8 cellular contexts compared by ENCODE assay signal in the genomic region with DNA sequence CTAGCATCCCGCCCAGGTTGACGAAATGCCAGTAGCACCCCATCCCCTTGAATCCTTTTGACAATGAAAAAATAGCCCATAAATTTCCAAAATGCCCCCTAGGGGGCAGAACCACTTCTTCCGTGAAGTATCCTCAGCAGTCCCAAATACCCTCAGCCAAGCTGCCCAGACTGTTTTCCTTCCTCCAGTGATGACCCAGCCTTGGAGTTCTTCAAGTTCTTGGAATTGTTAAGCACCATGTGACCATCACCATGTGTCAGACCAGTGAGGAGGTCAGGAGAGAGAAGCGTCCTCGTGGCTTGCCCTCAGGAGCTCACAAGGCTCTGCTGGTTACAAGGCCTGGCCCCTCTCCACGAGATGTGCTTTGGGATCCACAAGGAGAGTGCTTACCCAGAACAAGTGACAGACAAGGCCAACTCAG. TPM values are rescaled to one million over a fixed set of nuclear protein-coding genes. Genes with fewer than 3 reads are reported as not detected.
DNase-seq lines count a peak whose midpoint lies in the region; ATAC-seq and TF ChIP-seq lines count a peak whose summit lies in the region.

No MANE protein-coding gene starts in this region.

- BruUV-seq in PC-3 (replicated peaks; lab: Mats Ljungman, UMichigan): no TSS peak

- no peaks in the 10 kb centered on the region for H3K27me3 ChIP-seq in CD8-positive, alpha-beta memory T cell (ENCODE audit: insufficient read depth, low read length, poor library complexity, severe bottlenecking)
- no peaks in the 10 kb centered on the region for H3K27me3 ChIP-seq in GM23338 (ENCODE audit: insufficient read depth)
- no peaks in the 10 kb centered on the region for H3K27me3 ChIP-seq in PC-3 (ENCODE audit: low read length)
- H3K27me3 ChIP-seq in skeletal muscle satellite cell (ENCODE audit: control insufficient read depth, insufficient read depth, low read length): no peaks in the 10 kb centered on the region

- peaks cover 21% of the 10 kb centered on the region for H3K4me1 ChIP-seq in CD8-positive, alpha-beta memory T cell (ENCODE audit: insufficient read depth, low read length)
- H3K4me1 ChIP-seq in GM23338 (ENCODE audit: insufficient read depth) (peaks cover 6% of the 10 kb centered on the region), PC-3 (ENCODE audit: insufficient read depth, low read length) (peaks cover 7% of the 10 kb centered on the region), skeletal muscle satellite cell (ENCODE audit: control insufficient read depth, insufficient read depth, low read length) (peaks cover 12% of the 10 kb centered on the region)

- POLR2A ChIA-PET in CD8-positive, alpha-beta memory T cell (lab: Charles Lee): interaction anchor here (0.7 to 1.4 kb wide), 5 partner anchors 11 to 58 kb away, joined by 3 to 5 read pairs (median 4); a partner anchor contains a TSS
- POLR2A ChIA-PET in PC-3 (lab: Charles Lee; ENCODE audit: unreplicated experiment): no interaction called here

- H3K27ac ChIP-seq in CD8-positive, alpha-beta memory T cell (ENCODE audit: low read depth, low read length): no peak overlapping the region
- H3K27ac ChIP-seq in GM23338 (ENCODE audit: low read depth): peak overlapping the region; percentile 65; the same call in 1 of the 2 replicates
- H3K27ac ChIP-seq in PC-3 (ENCODE audit: low read length): no peak overlapping the region

- peak overlapping the region in 1 of 7 donors; percentile 65 for H3K4me3 Mint-ChIP-seq in CD8-positive, alpha-beta memory T cell
- H3K4me3 Mint-ChIP-seq in GM23338 (no peak overlapping the region), brain (peak overlapping the region in 2 of 5 experiments; percentile 31 to 66), immature natural killer cell (no peak overlapping the region)

- no peak overlapping the region for H2AFZ ChIP-seq in GM23338
- H2AFZ ChIP-seq in PC-3 (ENCODE audit: low read length): no peak overlapping the region

- no peaks in the 10 kb centered on the region for H3K9me2 ChIP-seq in GM23338 (ENCODE audit: insufficient read depth)
- H3K9me2 ChIP-seq in PC-3 (replicated peaks; ENCODE audit: low read length): no peaks in the 10 kb centered on the region

- CTCF ChIA-PET in CD8-positive, alpha-beta memory T cell (lab: Charles Lee): interaction anchor here (0.8 to 8.6 kb wide), 17 partner anchors 9 to 123 kb away, joined by 3 to 110 read pairs (median 7); a partner anchor contains a TSS
- CTCF ChIA-PET in PC-3 (lab: Charles Lee): no interaction called here

- no peaks in the 10 kb centered on the region for H3K9me3 Mint-ChIP-seq in CD8-positive, alpha-beta memory T cell
- no peaks in the 10 kb centered on the region for H3K9me3 Mint-ChIP-seq in GM23338
- no peaks in the 10 kb centered on the region for H3K9me3 Mint-ChIP-seq in brain
- H3K9me3 Mint-ChIP-seq in immature natural killer cell: no peaks in the 10 kb centered on the region

- H3K36me3 ChIP-seq in CD8-positive, alpha-beta memory T cell (ENCODE audit: insufficient read depth, low read length): peaks cover 13% of the 10 kb centered on the region
- no peaks in the 10 kb centered on the region for H3K36me3 ChIP-seq in GM23338 (ENCODE audit: insufficient read depth)
- peaks cover 11% of the 10 kb centered on the region; the same call in 1 of the 2 replicates for H3K36me3 ChIP-seq in PC-3 (ENCODE audit: low read depth, low read length)
- H3K36me3 ChIP-seq in skeletal muscle satellite cell (ENCODE audit: insufficient read depth, low read length): peaks cover 27% of the 10 kb centered on the region

- no peaks in the 10 kb centered on the region for H4K20me1 ChIP-seq in GM23338 (replicated peaks; ENCODE audit: insufficient read depth)
- no peaks in the 10 kb centered on the region for H4K20me1 ChIP-seq in PC-3 (ENCODE audit: low read length)

- peak overlapping the region in 6 of 8 donors; percentile 43 to 84 (median 72) for H3K27ac Mint-ChIP-seq in CD8-positive, alpha-beta memory T cell
- peak overlapping the region; percentile 24; the same call in 1 of the 2 replicates for H3K27ac Mint-ChIP-seq in GM23338
- H3K27ac Mint-ChIP-seq in brain: peak overlapping the region; percentile 35 to 92 (median 84)
- H3K27ac Mint-ChIP-seq in immature natural killer cell: peak overlapping the region; percentile 35 to 80 (median 68)

- H3F3A ChIP-seq in GM23338 (replicated peaks; ENCODE audit: low read depth) (peaks cover 8% of the 10 kb centered on the region), PC-3 (ENCODE audit: low read length, unreplicated experiment) (no peaks in the 10 kb centered on the region)

- peak; percentile 71 for ATAC-seq in GM23338
- ATAC-seq in PC-3: peak; percentile 61
- no peak for ATAC-seq in GM21447 (IDR thresholded peaks at IDR 0.05; ENCODE audit: unreplicated experiment)

- H3K4me2 ChIP-seq in GM23338: no peak overlapping the region
- no peak overlapping the region for H3K4me2 ChIP-seq in PC-3 (ENCODE audit: low read length)
- H3K4me2 ChIP-seq in skeletal muscle satellite cell (ENCODE audit: low read length): no peak overlapping the region

- H3K9me3 ChIP-seq in CD8-positive, alpha-beta memory T cell (ENCODE audit: low read length): no peaks in the 10 kb centered on the region
- H3K9me3 ChIP-seq in PC-3 (ENCODE audit: low read length) (no peaks in the 10 kb centered on the region), skeletal muscle satellite cell (replicated peaks; ENCODE audit: low read length) (no peaks in the 10 kb centered on the region)

- TF ChIP-seq CTCF in GM23338 (conservative IDR thresholded peaks at IDR 0.05; ENCODE audit: low read depth in 2 of 2) (peak; percentile 62 to 80), PC-3 (conservative IDR thresholded peaks at IDR 0.05; ENCODE audit: low read depth, low read length) (peak; percentile 82), brain (conservative IDR thresholded peaks at IDR 0.05) (peak; percentile 62 to 79)

- peaks cover 0 to 2% of the 10 kb centered on the region in 2 donors for H3K27me3 Mint-ChIP-seq in CD8-positive, alpha-beta memory T cell
- H3K27me3 Mint-ChIP-seq in GM23338 (ENCODE audit: insufficient read depth, low read depth, poor library complexity) (peaks cover 19% of the 10 kb centered on the region), brain (peaks cover 3% of the 10 kb centered on the region), immature natural killer cell (ENCODE audit: low read depth in 3 of 3) (peaks cover 0 to 4% (median 2%) of the 10 kb centered on the region in 3 donors)

- no peak overlapping the region for H3K9ac ChIP-seq in PC-3 (ENCODE audit: low read length)
- H3K9ac ChIP-seq in skeletal muscle satellite cell (ENCODE audit: low read depth, low read length): peak overlapping the region; percentile 31

- intact Hi-C loops in PC-3 (cut with micrococcal nuclease): loop anchor here (1.0 kb wide), 1 partner anchor 11 kb away; a partner anchor contains a TSS

- no peak overlapping the region for H3K4me3 ChIP-seq in CD8-positive, alpha-beta memory T cell (ENCODE audit: low read length)
- H3K4me3 ChIP-seq in GM23338 (no peak overlapping the region), PC-3 (ENCODE audit: low read length) (no peak overlapping the region), skeletal muscle satellite cell (ENCODE audit: low read length) (no peak overlapping the region)

- peak in 4 of 5 donors; percentile 12 to 50 (median 42) for DNase-seq in CD8-positive, alpha-beta memory T cell
- peak; percentile 88 for DNase-seq in GM23338 (ENCODE audit: low spot score)
- DNase-seq in PC-3: peak; percentile 75
- DNase-seq in immature natural killer cell: peak; percentile 37 to 52 (median 42)
- no peak for DNase-seq in NK-92 treated with Interleukin-12 subunit alpha and Interleukin-12 subunit beta, amount 100 ng/mL, for 24 hours (lab: John Stamatoyannopoulos, UW)

- H3K36me3 Mint-ChIP-seq in CD8-positive, alpha-beta memory T cell: peaks cover 0 to 50% (median 8%) of the 10 kb centered on the region in 3 donors
- H3K36me3 Mint-ChIP-seq in GM23338 (ENCODE audit: low read depth) (peaks cover 17% of the 10 kb centered on the region), brain (peaks cover 11% of the 10 kb centered on the region), immature natural killer cell (peaks cover 8 to 31% (median 8%) of the 10 kb centered on the region in 3 donors)

- H3K79me2 ChIP-seq in GM23338 (replicated peaks; ENCODE audit: insufficient read depth) (no peaks in the 10 kb centered on the region), PC-3 (ENCODE audit: low read length) (peaks cover 20% of the 10 kb centered on the region)

- H3K4me1 Mint-ChIP-seq in CD8-positive, alpha-beta memory T cell: peaks cover 30 to 54% (median 45%) of the 10 kb centered on the region in 3 donors
- H3K4me1 Mint-ChIP-seq in GM23338 (peaks cover 14% of the 10 kb centered on the region), brain (peaks cover 31% of the 10 kb centered on the region), immature natural killer cell (peaks cover 21 to 22% of the 10 kb centered on the region in 2 donors)

RNA-seq across cellular contexts. Expression of a gene that starts 1.4 kb away (rescaled TPM):
- total RNA-seq in CD8-positive, alpha-beta memory T cell: 1 to 10 TPM; 2.3 to 2.6 TPM
- polyA plus RNA-seq in CD8-positive, alpha-beta memory T cell: not detected
- total RNA-seq in GM23338 (2014; rRNA removed; shearing (Covaris generic)): 0.73 TPM in 1 of 2 replicates, not detected in the other
- polyA plus RNA-seq in GM23338 (2016; fragmentation: Nextera tagmentation; extraction: Ambion mirVana) (0.10 and 0.26 TPM in 2 replicates), brain (ENCODE audit: insufficient read depth, low read depth, low replicate concordance) (not detected), immature natural killer cell (under 1 TPM in 1 of 3 donors, not detected in 2; 0.29 TPM)
- 1.4 and 1.7 TPM in 2 replicates for total RNA-seq in PC-3 (2014; rRNA removed)
- 0.25 and 0.44 TPM in 2 replicates for total RNA-seq in skeletal muscle satellite cell (2012; rRNA removed)

RNA-seq across cellular contexts. Expression of a gene that starts 5.5 kb away (rescaled TPM):
- 10 to 100 TPM; 66.2 to 67.0 TPM for total RNA-seq in CD8-positive, alpha-beta memory T cell
- 74.3 TPM for polyA plus RNA-seq in CD8-positive, alpha-beta memory T cell
- 18.2 and 22.8 TPM in 2 replicates for total RNA-seq in GM23338 (2014; rRNA removed; shearing (Covaris generic))
- polyA plus RNA-seq in GM23338 (2016; fragmentation: Nextera tagmentation; extraction: Ambion mirVana): 17.4 and 18.0 TPM in 2 replicates
- 38.2 and 44.0 TPM in 2 replicates for total RNA-seq in PC-3 (2014; rRNA removed)
- polyA plus RNA-seq in brain (ENCODE audit: insufficient read depth, low read depth, low replicate concordance): 68.9 TPM
- polyA plus RNA-seq in immature natural killer cell: 100 to 1,000 TPM in 1 of 3 donors, 10 to 100 TPM in 2; 68.2 to 135 (median 92.9) TPM
- 15.0 and 18.1 TPM in 2 replicates for total RNA-seq in skeletal muscle satellite cell (2012; rRNA removed)

RNA-seq across cellular contexts. Expression of a gene that starts 6.8 kb away (rescaled TPM):
- total RNA-seq in CD8-positive, alpha-beta memory T cell: 10 to 100 TPM; 67.6 to 76.1 TPM
- 65.9 TPM for polyA plus RNA-seq in CD8-positive, alpha-beta memory T cell
- total RNA-seq in GM23338 (2014; rRNA removed; shearing (Covaris generic)): 35.1 and 41.8 TPM in 2 replicates
- polyA plus RNA-seq in GM23338 (2016; fragmentation: Nextera tagmentation; extraction: Ambion mirVana): 12.7 and 13.2 TPM in 2 replicates
- total RNA-seq in PC-3 (2014; rRNA removed): 61.0 and 87.2 TPM in 2 replicates
- polyA plus RNA-seq in brain (ENCODE audit: insufficient read depth, low read depth, low replicate concordance): 161 TPM
- polyA plus RNA-seq in immature natural killer cell: 10 to 100 TPM; 51.2 to 88.6 (median 58.6) TPM
- total RNA-seq in skeletal muscle satellite cell (2012; rRNA removed): 38.5 and 56.1 TPM in 2 replicates

RNA-seq across cellular contexts. Expression of a gene that starts 10.6 kb away (rescaled TPM):
- total RNA-seq in CD8-positive, alpha-beta memory T cell: 10 to 100 TPM; 22.4 to 24.5 TPM
- polyA plus RNA-seq in CD8-positive, alpha-beta memory T cell: 26.3 TPM
- total RNA-seq in GM23338 (2014; rRNA removed; shearing (Covaris generic)): 25.2 and 30.6 TPM in 2 replicates
- polyA plus RNA-seq in GM23338 (2016; fragmentation: Nextera tagmentation; extraction: Ambion mirVana) (16.5 and 19.6 TPM in 2 replicates), brain (ENCODE audit: insufficient read depth, low read depth, low replicate concordance) (12.0 TPM), immature natural killer cell (10 to 100 TPM; 19.2 to 33.3 (median 21.9) TPM)
- total RNA-seq in PC-3 (2014; rRNA removed): 16.7 and 18.5 TPM in 2 replicates
- 13.4 and 15.5 TPM in 2 replicates for total RNA-seq in skeletal muscle satellite cell (2012; rRNA removed)

RNA-seq across cellular contexts. Expression of a gene that starts 35.3 kb away (rescaled TPM):
- total RNA-seq in CD8-positive, alpha-beta memory T cell: 10 to 100 TPM; 32.4 to 36.8 TPM
- polyA plus RNA-seq in CD8-positive, alpha-beta memory T cell: 86.0 TPM
- 21.5 and 30.0 TPM in 2 replicates for total RNA-seq in GM23338 (2014; rRNA removed; shearing (Covaris generic))
- 13.1 and 16.3 TPM in 2 replicates for polyA plus RNA-seq in GM23338 (2016; fragmentation: Nextera tagmentation; extraction: Ambion mirVana)
- 47.5 and 49.5 TPM in 2 replicates for total RNA-seq in PC-3 (2014; rRNA removed)
- 40.3 TPM for polyA plus RNA-seq in brain (ENCODE audit: insufficient read depth, low read depth, low replicate concordance)
- polyA plus RNA-seq in immature natural killer cell: 100 to 1,000 TPM in 2 of 3 donors, 10 to 100 TPM in 1; 95.4 to 128 (median 102) TPM
- 15.7 and 15.9 TPM in 2 replicates for total RNA-seq in skeletal muscle satellite cell (2012; rRNA removed)

Comparison
In these comparisons a context has a peak if more than half of its experiments do, and no peak if none do; other contexts are left out.
1. H3K27ac Mint-ChIP-seq: peak in every context shown above with its lines; median percentile 84 in brain; 72 in CD8-positive, alpha-beta memory T cell; 68 in immature natural killer cell; 24 in GM23338.